Comparison of ENCODE assay signal across 1 cellular context in the genomic region with DNA sequence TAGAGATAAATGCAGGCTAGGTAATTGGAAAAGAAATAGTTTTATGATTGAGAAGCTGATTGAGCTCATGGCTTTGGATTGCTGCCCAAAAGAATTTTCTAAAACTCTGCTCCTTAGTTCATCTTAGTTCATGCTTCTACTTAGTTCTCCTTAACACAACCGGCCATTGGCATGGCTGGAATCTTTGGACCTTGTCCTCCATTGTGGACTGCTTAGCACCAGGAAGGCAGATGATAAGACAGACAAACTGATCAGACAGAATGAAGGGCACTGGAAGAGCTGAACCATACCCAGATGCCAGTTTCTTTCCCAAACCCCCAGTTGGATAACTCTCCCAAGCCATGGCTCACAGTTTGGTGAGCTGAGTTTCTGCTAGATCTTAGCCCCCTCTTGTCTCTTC.
TF ChIP-seq lines count a peak whose summit lies in the region.

No MANE protein-coding gene starts in this region.

TF ChIP-seq in HepG2, 621 proteins besides CTCF, POLR2A, EP300 and RAD21:
- TF ChIP-seq ZNF644 (CRISPR knock-in tag; IDR thresholded peaks at IDR 0.05; ENCODE audit: low read depth) (0 out of 2 replicates have a peak, but pooled peaks have one; percentile 53), ZNF598 (CRISPR knock-in tag; IDR thresholded peaks at IDR 0.05; ENCODE audit: borderline replicate concordance) (no peak), MAFK (conservative IDR thresholded peaks at IDR 0.05 in 1 of 2, IDR thresholded peaks at IDR 0.05 in 1 of 2; ENCODE audit: low read length in 2 of 2) (no peak), DPF2 (CRISPR knock-in tag; IDR thresholded peaks at IDR 0.05; ENCODE audit: borderline replicate concordance, low read depth) (no peak)
